1 cellular context compared by ENCODE assay signal in the genomic region with DNA sequence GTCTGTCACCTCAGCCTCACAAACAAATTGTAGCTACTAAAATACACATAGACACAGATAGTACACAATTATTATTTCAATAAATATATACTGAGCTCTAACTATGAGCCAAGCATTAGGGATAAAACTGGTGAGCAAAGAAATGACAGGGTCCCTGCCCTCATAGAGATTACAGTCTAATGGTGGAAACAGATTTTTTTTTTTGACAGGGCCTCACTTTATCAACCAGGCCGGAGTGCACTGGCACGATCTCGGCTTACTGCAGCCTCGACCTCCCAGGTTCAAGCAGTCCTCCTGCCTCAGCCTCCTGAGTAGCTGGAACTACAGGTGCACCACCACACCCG.
TF ChIP-seq lines count a peak whose summit lies in the region.

No MANE protein-coding gene starts in this region.

TF ChIP-seq in HCT116, 20 proteins besides CTCF, POLR2A, EP300 and RAD21 (continued from another document):
- TF ChIP-seq, protein P1, sequence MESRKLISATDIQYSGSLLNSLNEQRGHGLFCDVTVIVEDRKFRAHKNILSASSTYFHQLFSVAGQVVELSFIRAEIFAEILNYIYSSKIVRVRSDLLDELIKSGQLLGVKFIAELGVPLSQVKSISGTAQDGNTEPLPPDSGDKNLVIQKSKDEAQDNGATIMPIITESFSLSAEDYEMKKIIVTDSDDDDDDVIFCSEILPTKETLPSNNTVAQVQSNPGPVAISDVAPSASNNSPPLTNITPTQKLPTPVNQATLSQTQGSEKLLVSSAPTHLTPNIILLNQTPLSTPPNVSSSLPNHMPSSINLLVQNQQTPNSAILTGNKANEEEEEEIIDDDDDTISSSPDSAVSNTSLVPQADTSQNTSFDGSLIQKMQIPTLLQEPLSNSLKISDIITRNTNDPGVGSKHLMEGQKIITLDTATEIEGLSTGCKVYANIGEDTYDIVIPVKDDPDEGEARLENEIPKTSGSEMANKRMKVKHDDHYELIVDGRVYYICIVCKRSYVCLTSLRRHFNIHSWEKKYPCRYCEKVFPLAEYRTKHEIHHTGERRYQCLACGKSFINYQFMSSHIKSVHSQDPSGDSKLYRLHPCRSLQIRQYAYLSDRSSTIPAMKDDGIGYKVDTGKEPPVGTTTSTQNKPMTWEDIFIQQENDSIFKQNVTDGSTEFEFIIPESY (IDR thresholded peaks at IDR 0.05; ENCODE audit: extremely low read depth, insufficient replicate concordance, low read length): no peak
- TF ChIP-seq CEBPB (IDR thresholded peaks at IDR 0.05; ENCODE audit: low read depth) (no peak), SRF (IDR thresholded peaks at IDR 0.05; ENCODE audit: low read depth) (no peak), POLR2AphosphoS5 (IDR thresholded peaks at IDR 0.05; ENCODE audit: low read depth, low read length) (no peak), EGR1 (IDR thresholded peaks at IDR 0.05; ENCODE audit: low read depth) (no peak), CBX3 (IDR thresholded peaks at IDR 0.05; ENCODE audit: low read depth) (no peak), SIN3A (IDR thresholded peaks at IDR 0.05; ENCODE audit: low read depth) (no peak), EZH2 (IDR thresholded peaks at IDR 0.05) (no peak), ZNF274 (IDR thresholded peaks at IDR 0.05; ENCODE audit: low read depth, low read length) (no peak), REST (IDR thresholded peaks at IDR 0.05; ENCODE audit: low read depth) (no peak), TCF7L2 (IDR thresholded peaks at IDR 0.05; ENCODE audit: borderline replicate concordance, extremely low read depth, insufficient read depth, insufficient read length) (no peak)
